ENCODE assay signal across 21 cellular contexts in the genomic region with DNA sequence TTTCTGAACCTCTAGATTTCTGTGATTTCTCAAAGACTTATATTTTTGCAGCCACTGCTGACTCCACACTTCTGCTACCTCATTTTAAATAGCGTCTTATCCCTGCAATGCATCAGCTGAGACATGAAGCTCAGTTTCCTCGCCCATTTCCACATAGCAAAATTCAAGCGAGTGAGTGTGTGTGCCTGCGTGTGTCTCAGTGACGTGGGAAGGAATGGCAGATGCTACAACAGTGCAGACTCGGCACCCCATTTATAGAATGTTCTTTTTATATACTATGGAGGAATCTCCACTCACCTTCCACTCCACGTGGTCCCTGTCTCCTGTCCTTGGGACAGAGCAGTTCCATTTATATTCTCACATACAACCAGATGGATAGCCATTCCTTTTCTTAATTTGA. TPM values are rescaled to one million over a fixed set of nuclear protein-coding genes. Genes with fewer than 3 reads are reported as not detected.
DNase-seq lines count a peak whose midpoint lies in the region; FAIRE-seq and TF ChIP-seq lines count a peak whose summit lies in the region.
"Had no signal": no experiment of that assay in that cellular context is flagged by ENCODE, and none has a peak within 500 bp of the region (broad histone marks: within the 10 kb centered on the region; RNA-seq: fewer than 3 reads in every experiment).

No MANE protein-coding gene starts in this region.

- H3K27ac ChIP-seq in muscle layer of colon (ENCODE audit: low read depth, low read length) (peak overlapping the region; percentile 81), transverse colon (peak overlapping the region; percentile 28 to 74 (median 66))
- H3K27ac ChIP-seq: KMS-11, parathyroid adenoma, SK-N-MC, upper lobe of right lung had no signal

- no peak overlapping the region for H3K9ac ChIP-seq in muscle layer of colon (ENCODE audit: low read length)
- H3K9ac ChIP-seq: KMS-11, parathyroid adenoma had no signal

- H3K27me3 ChIP-seq in muscle layer of colon (ENCODE audit: control insufficient read depth in 1 of 2, insufficient read depth in 2 of 2, low read length in 2 of 2), result no peaks in the 10 kb centered on the region
- H3K27me3 ChIP-seq in transverse colon, result no peaks in the 10 kb centered on the region
- H3K27me3 ChIP-seq: BE2C, upper lobe of right lung had no signal

- no peak for FAIRE-seq in D721Med (lab: Jason Lieb, UNC)
- FAIRE-seq: H54 had no signal

- H3K4me3 ChIP-seq in fibroblast of mammary gland (ENCODE audit: control insufficient read depth, low read depth, low read length) (no peak overlapping the region), muscle layer of colon (ENCODE audit: low read depth in 1 of 2, low read length in 2 of 2) (peak overlapping the region in 1 of 2 donors; percentile 9), transverse colon (no peak overlapping the region)
- H3K4me3 ChIP-seq: upper lobe of right lung had no signal

- TF ChIP-seq CTCF in fibroblast of mammary gland (conservative IDR thresholded peaks at IDR 0.05; ENCODE audit: control insufficient read depth, insufficient read depth, low read depth, low read length) (no peak), transverse colon (IDR thresholded peaks at IDR 0.05) (no peak), D721Med (IDR thresholded peaks at IDR 0.05; ENCODE audit: insufficient read depth, missing control alignments) (no peak), GM13977 (IDR thresholded peaks at IDR 0.05; ENCODE audit: extremely low read depth, insufficient read depth, missing control alignments) (no peak)

- in situ Hi-C loops in transverse colon (cut with MboI; ENCODE audit: low pct_ligation_motif_present in 1 of 4, low pct_unique_long_range_greater_than_20kb in 1 of 4, low sequenced_read_pairs in 3 of 4), result no loop called here
- in situ Hi-C loops in GM13977 (cut with MboI; ENCODE audit: low pct_unique_long_range_greater_than_20kb, low sequenced_read_pairs, unreplicated experiment), result no loop called here

- no peaks in the 10 kb centered on the region for H3K36me3 ChIP-seq in muscle layer of colon (ENCODE audit: insufficient read depth, low read length)
- H3K36me3 ChIP-seq in transverse colon, result no peaks in the 10 kb centered on the region
- H3K36me3 ChIP-seq: BE2C, upper lobe of right lung had no signal

- no peak for TF ChIP-seq POLR2A in transverse colon (IDR thresholded peaks at IDR 0.05)

- intact Hi-C loops in transverse colon (cut with DNase I; ENCODE audit: low total_unique reads), result no loop called here

- no peak for TF ChIP-seq EP300 in transverse colon (IDR thresholded peaks at IDR 0.05; ENCODE audit: low read depth)

- H3K4me1 ChIP-seq in muscle layer of colon (ENCODE audit: insufficient read depth, low read length) (peaks cover 28% of the 10 kb centered on the region), transverse colon (peaks cover 0 to 20% (median 11%) of the 10 kb centered on the region in 4 donors)
- H3K4me1 ChIP-seq: BE2C had no signal

- peak; percentile 50 for DNase-seq in NCI-H82 (lab: John Stamatoyannopoulos, UW)
- DNase-seq in NCI-H82 treated with DMSO at 0.1 percent for 48 hours (lab: John Stamatoyannopoulos, UW; ENCODE audit: unreplicated experiment), result no peak
- DNase-seq in fibroblast of mammary gland (ENCODE audit: low read depth), result peak; percentile 29
- no peak for DNase-seq in transverse colon
- DNase-seq in D721Med (ENCODE audit: insufficient read length, low spot score), result no peak
- no peak for DNase-seq in GM13977 (ENCODE audit: low spot score)
- no peak for DNase-seq in OCI-M1 (lab: John Stamatoyannopoulos, UW)
- DNase-seq: activated CD4-positive, alpha-beta T cell treated with anti-CD3 and anti-CD28 coated beads for 36 hours; activated CD8-positive, alpha-beta memory T cell treated with anti-CD3 and anti-CD28 coated beads for 24 hours; activated T-cell treated with anti-CD3 and anti-CD28 coated beads, Interleukin-2, amount 50 U/mL, for 4 hours; mesendoderm; naive thymus-derived CD8-positive, alpha-beta T cell; stimulated activated CD8-positive, alpha-beta memory T cell treated with anti-CD3 and anti-CD28 coated beads, Interleukin-4, amount 100 ng/mL, for 48 hours; upper lobe of right lung had no signal

- H3K9me3 ChIP-seq in muscle layer of colon (ENCODE audit: low read length) (no peaks in the 10 kb centered on the region), transverse colon (no peaks in the 10 kb centered on the region)
- H3K9me3 ChIP-seq: BE2C, upper lobe of right lung had no signal

- WGBS in transverse colon (ENCODE audit: low coverage in 1 of 2), 2 donors, result 83% methylated on average over 7 of the region's 7 CpGs; no CpG with 5 or more reads in 1 of the 2 donors

RNA-seq across cellular contexts. Expression of a gene that starts 35.7 kb away (rescaled TPM):
- total RNA-seq in transverse colon, result 1 to 10 TPM in 2 of 4 donors, not detected in 2; 4.3 to 8.7 TPM

RNA-seq across cellular contexts. Expression of a gene that starts 36.2 kb away (rescaled TPM):
- total RNA-seq in transverse colon, result 100 to 1,000 TPM in 1 of 4 donors, 10 to 100 TPM in 3; 14.3 to 105 (median 57.6) TPM

RNA-seq across cellular contexts. Expression of a gene that starts 39.6 kb away (rescaled TPM):
- total RNA-seq in transverse colon, result 10 to 100 TPM in 2 of 4 donors, 1 to 10 TPM in 2; 2.4 to 11.9 (median 8.8) TPM
- total RNA-seq: bronchial epithelial cell had no signal

RNA-seq across cellular contexts. Expression of a gene that starts 42.9 kb away (rescaled TPM):
- 1 to 10 TPM in 2 of 4 donors, under 1 TPM in 2; 0.75 to 3.7 (median 1.7) TPM for total RNA-seq in transverse colon

Comparison
In these comparisons a context has a peak if more than half of its experiments do, and no peak if none do; other contexts are left out.
1. DNase-seq: peak in NCI-H82 (single experiment) and fibroblast of mammary gland (single experiment); none in NCI-H82 treated with DMSO at 0.1 percent for 48 hours (single experiment), transverse colon (single experiment), D721Med (single experiment), GM13977 (single experiment) and OCI-M1 (single experiment).